Comparison of ENCODE assay signal across 12 cellular contexts in the genomic region with DNA sequence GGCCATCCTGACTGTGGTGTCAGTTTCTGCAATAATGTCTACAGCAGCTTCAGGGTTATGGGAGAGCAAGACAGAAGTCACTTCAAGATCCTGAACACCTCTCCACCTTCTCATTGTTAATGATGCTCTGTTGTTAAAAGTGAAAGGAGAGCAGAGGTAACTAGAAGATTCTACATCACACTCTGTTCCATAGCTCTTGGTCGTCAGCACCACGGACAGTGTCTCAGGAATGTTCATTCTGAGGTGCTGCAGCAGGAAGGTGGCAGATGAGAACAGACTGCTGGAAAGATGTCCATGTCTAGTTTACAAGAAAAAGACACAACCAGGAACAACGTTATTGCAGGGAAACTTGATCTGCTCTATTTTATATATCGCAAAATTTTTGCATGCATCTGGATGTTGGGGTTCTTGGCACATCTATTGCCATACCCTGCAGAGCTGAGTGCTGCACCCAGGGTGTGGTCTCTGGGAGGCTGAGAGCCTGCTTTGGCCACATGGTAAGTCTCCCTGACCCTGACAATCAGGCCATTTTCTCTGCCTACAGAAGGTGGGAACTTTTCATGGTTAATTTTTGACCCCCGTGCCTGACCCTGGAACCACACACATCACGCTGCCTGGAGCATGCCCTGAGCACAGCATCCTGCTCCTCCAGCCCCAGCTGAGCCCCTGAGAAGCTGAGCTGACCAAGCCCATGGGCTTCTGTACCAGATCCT. TPM values are rescaled to one million over a fixed set of nuclear protein-coding genes. Genes with fewer than 3 reads are reported as not detected.
DNase-seq lines count a peak whose midpoint lies in the region; ATAC-seq and TF ChIP-seq lines count a peak whose summit lies in the region.
"Had no signal": no experiment of that assay in that cellular context is flagged by ENCODE, and none has a peak within 500 bp of the region (broad histone marks: within the 10 kb centered on the region; RNA-seq: fewer than 3 reads in every experiment).

No MANE protein-coding gene starts in this region.

- no peaks in the 10 kb centered on the region for H3K36me3 ChIP-seq in WERI-Rb-1
- H3K36me3 ChIP-seq: pancreas had no signal

- no peak overlapping the region for H3K4me3 Mint-ChIP-seq in Calu3 (ENCODE audit: low read depth, unreplicated experiment)
- no peak overlapping the region for H3K4me3 Mint-ChIP-seq in activated CD4-positive, alpha-beta memory T cell treated with anti-CD3 and anti-CD28 coated beads, Interleukin-2, amount 10 ng/mL, durations not matched to agents 7 days and 5 days
- H3K4me3 Mint-ChIP-seq: activated T-helper 1 cell treated with anti-CD3 and anti-CD28 coated beads, Interleukin-12 subunit alpha, Interleukin-12 subunit beta, Interleukin-2, Interleukin-4 antibody, amounts not matched to agents 30 ng/mL and 10 ng/mL and 1 ng/mL, durations not matched to agents 14 hours and 24 hours and 36 hours had no signal

- no peak overlapping the region for H3K4me3 ChIP-seq in WERI-Rb-1 (ENCODE audit: low read depth, low read length)
- H3K4me3 ChIP-seq: pancreas had no signal

- BruUV-seq in Calu3 (replicated peaks; lab: Mats Ljungman, UMichigan): no TSS peak

- peaks cover 73% of the 10 kb centered on the region for H3K27me3 ChIP-seq in WERI-Rb-1 (ENCODE audit: insufficient read depth, low read depth, severe bottlenecking)
- H3K27me3 ChIP-seq: pancreas had no signal

- intact Hi-C loops in Calu3 (cut with micrococcal nuclease; ENCODE audit: unreplicated experiment): no loop called here

- H3K27ac Mint-ChIP-seq in Calu3 (ENCODE audit: unreplicated experiment): no peak overlapping the region
- H3K27ac Mint-ChIP-seq in activated CD4-positive, alpha-beta memory T cell treated with anti-CD3 and anti-CD28 coated beads, Interleukin-2, amount 10 ng/mL, durations not matched to agents 7 days and 5 days: no peak overlapping the region
- H3K27ac Mint-ChIP-seq: activated T-helper 1 cell treated with anti-CD3 and anti-CD28 coated beads, Interleukin-12 subunit alpha, Interleukin-12 subunit beta, Interleukin-2, Interleukin-4 antibody, amounts not matched to agents 30 ng/mL and 10 ng/mL and 1 ng/mL, durations not matched to agents 14 hours and 24 hours and 36 hours had no signal

- H3K9me3 Mint-ChIP-seq in Calu3 (ENCODE audit: low read depth, unreplicated experiment): no peaks in the 10 kb centered on the region
- H3K9me3 Mint-ChIP-seq in activated CD4-positive, alpha-beta memory T cell treated with anti-CD3 and anti-CD28 coated beads, Interleukin-2, amount 10 ng/mL, durations not matched to agents 7 days and 5 days: no peaks in the 10 kb centered on the region
- H3K9me3 Mint-ChIP-seq: activated T-helper 1 cell treated with anti-CD3 and anti-CD28 coated beads, Interleukin-12 subunit alpha, Interleukin-12 subunit beta, Interleukin-2, Interleukin-4 antibody, amounts not matched to agents 30 ng/mL and 10 ng/mL and 1 ng/mL, durations not matched to agents 14 hours and 24 hours and 36 hours had no signal

- TF ChIP-seq POLR2A in GM18505 (IDR thresholded peaks at IDR 0.05; ENCODE audit: borderline replicate concordance, extremely low read depth, insufficient read depth, insufficient read length): no peak

- peaks cover 95% of the 10 kb centered on the region for H3K27me3 Mint-ChIP-seq in Calu3 (ENCODE audit: unreplicated experiment)
- peaks cover 14% of the 10 kb centered on the region for H3K27me3 Mint-ChIP-seq in activated CD4-positive, alpha-beta memory T cell treated with anti-CD3 and anti-CD28 coated beads, Interleukin-2, amount 10 ng/mL, durations not matched to agents 7 days and 5 days

- TF ChIP-seq CTCF in Calu3 (IDR thresholded peaks at IDR 0.05; ENCODE audit: unreplicated experiment) (no peak), WERI-Rb-1 (IDR thresholded peaks at IDR 0.05; ENCODE audit: low read depth, low read length) (no peak)

- peak; percentile 61 for DNase-seq in Calu3
- DNase-seq in HuH-7 (ENCODE audit: low spot score): peak; percentile 32
- peak; percentile 38 for DNase-seq in activated CD4-positive, alpha-beta memory T cell treated with anti-CD3 and anti-CD28 coated beads, Interleukin-2, amount 10 ng/mL, durations not matched to agents 7 days and 5 days
- DNase-seq in islet precursor cell: peak; percentile 68
- no peak for DNase-seq in WERI-Rb-1
- DNase-seq in cortex of kidney (lab: John Stamatoyannopoulos, UW): no peak
- no peak for DNase-seq in GOT3 (lab: John Stamatoyannopoulos, UW)
- DNase-seq: pancreas had no signal

- no peak overlapping the region for H3K27ac ChIP-seq in WERI-Rb-1
- H3K27ac ChIP-seq: pancreas had no signal

- no peaks in the 10 kb centered on the region for H3K4me1 Mint-ChIP-seq in Calu3 (ENCODE audit: low read depth, unreplicated experiment)
- no peaks in the 10 kb centered on the region for H3K4me1 Mint-ChIP-seq in activated CD4-positive, alpha-beta memory T cell treated with anti-CD3 and anti-CD28 coated beads, Interleukin-2, amount 10 ng/mL, durations not matched to agents 7 days and 5 days

- POLR2A ChIA-PET in activated CD4-positive, alpha-beta memory T cell treated with anti-CD3 and anti-CD28 coated beads, Interleukin-2, amount 10 ng/mL, durations not matched to agents 7 days and 5 days (lab: Charles Lee): no interaction called here

- CTCF ChIA-PET in Calu3 (lab: Charles Lee): interaction anchor here (0.6 to 1.0 kb wide), 2 partner anchors 13 to 25 kb away, joined by 3 read pairs; a partner anchor contains a TSS
- CTCF ChIA-PET in activated CD4-positive, alpha-beta memory T cell treated with anti-CD3 and anti-CD28 coated beads, Interleukin-2, amount 10 ng/mL, durations not matched to agents 7 days and 5 days (lab: Charles Lee): interaction anchor here (1.4 to 1.9 kb wide), 2 partner anchors 9 to 139 kb away, joined by 3 to 8 read pairs; no protein-coding TSS in a partner anchor

- no peaks in the 10 kb centered on the region for H3K36me3 Mint-ChIP-seq in Calu3 (ENCODE audit: insufficient read depth, unreplicated experiment)
- H3K36me3 Mint-ChIP-seq in activated CD4-positive, alpha-beta memory T cell treated with anti-CD3 and anti-CD28 coated beads, Interleukin-2, amount 10 ng/mL, durations not matched to agents 7 days and 5 days (ENCODE audit: low read depth): peaks cover 20% of the 10 kb centered on the region

- H3K9me3 ChIP-seq in WERI-Rb-1 (ENCODE audit: severe bottlenecking): no peaks in the 10 kb centered on the region
- H3K9me3 ChIP-seq: pancreas had no signal

- ATAC-seq in GM18505 (IDR thresholded peaks at IDR 0.05; ENCODE audit: unreplicated experiment): no peak

RNA-seq across cellular contexts. Expression of a gene that starts 12.7 kb away (rescaled TPM):
- total RNA-seq in Calu3 (2022): not detected in 2 replicates
- 10 to 100 TPM; 77.0 to 77.8 TPM for total RNA-seq in activated CD4-positive, alpha-beta memory T cell treated with anti-CD3 and anti-CD28 coated beads, Interleukin-2, amount 10 ng/mL, durations not matched to agents 7 days and 5 days
- total RNA-seq: Daoy had no signal

RNA-seq across cellular contexts. Expression of a gene that starts 38.2 kb away (rescaled TPM):
- not detected in 2 replicates for total RNA-seq in Calu3 (2022)
- not detected for total RNA-seq in activated CD4-positive, alpha-beta memory T cell treated with anti-CD3 and anti-CD28 coated beads, Interleukin-2, amount 10 ng/mL, durations not matched to agents 7 days and 5 days
- total RNA-seq: activated T-helper 1 cell treated with anti-CD3 and anti-CD28 coated beads, Interleukin-12 subunit alpha, Interleukin-12 subunit beta, Interleukin-2, Interleukin-4 antibody, amounts not matched to agents 30 ng/mL and 10 ng/mL and 1 ng/mL, durations not matched to agents 14 hours and 24 hours and 36 hours; Daoy; glomerular endothelial cell had no signal

Comparison
In these comparisons a context has a peak if more than half of its experiments do, and no peak if none do; other contexts are left out.
1. DNase-seq: peak in Calu3 (single experiment), HuH-7 (single experiment), activated CD4-positive, alpha-beta memory T cell treated with anti-CD3 and anti-CD28 coated beads, Interleukin-2, amount 10 ng/mL, durations not matched to agents 7 days and 5 days (single experiment) and islet precursor cell (single experiment); none in WERI-Rb-1 (single experiment), cortex of kidney (single experiment) and GOT3 (single experiment).
2. RNA of a gene that starts 12.7 kb away (total RNA-seq): 77.0 to 77.8 TPM in activated CD4-positive, alpha-beta memory T cell treated with anti-CD3 and anti-CD28 coated beads, Interleukin-2, amount 10 ng/mL, durations not matched to agents 7 days and 5 days; not detected in Calu3; every median in the first group is over 10 times any median in the second.